8 cellular contexts compared by ENCODE assay signal in the genomic region with DNA sequence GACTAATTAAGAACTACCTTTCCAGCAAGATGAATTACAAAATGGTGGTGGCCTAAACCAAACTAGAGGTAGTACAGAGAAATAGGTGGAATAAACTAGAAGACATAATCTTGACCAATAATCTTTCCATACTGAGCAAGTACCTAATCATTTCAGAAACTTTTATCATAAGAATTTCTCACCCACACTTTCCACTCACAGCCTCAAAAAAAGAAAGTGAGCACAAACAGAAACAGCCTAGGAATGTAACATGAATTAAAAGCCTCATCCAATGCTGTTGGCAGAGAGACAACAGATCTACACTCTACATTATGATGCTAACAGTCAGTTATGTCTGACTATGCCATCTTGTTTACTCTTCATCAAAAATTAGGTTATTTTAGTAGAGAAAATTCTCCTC. TPM values are rescaled to one million over a fixed set of nuclear protein-coding genes. Genes with fewer than 3 reads are reported as not detected.
DNase-seq lines count a peak whose midpoint lies in the region; ATAC-seq and TF ChIP-seq lines count a peak whose summit lies in the region.

No MANE protein-coding gene starts in this region.

- DNase-seq in AG10803 (ENCODE audit: low read depth): peak; percentile 88
- no peak for DNase-seq in HCT116 (ENCODE audit: low read depth, low spot score)
- DNase-seq in adipocyte (ENCODE audit: low read depth): peak; percentile 68
- peak; percentile 49 for DNase-seq in kidney tubule cell (ENCODE audit: low spot score)
- no peak for DNase-seq in DMS153 treated with DMSO at 0.1 percent for 48 hours (lab: John Stamatoyannopoulos, UW; ENCODE audit: unreplicated experiment)
- DNase-seq in activated effector memory CD4-positive, alpha-beta T cell treated with anti-CD3 and anti-CD28 coated beads, Interleukin-2, amount 50 U/mL, for 16 hours: no peak
- DNase-seq in SW 1271 (lab: John Stamatoyannopoulos, UW): no peak

- CTCF ChIA-PET in HCT116 (lab: Charles Lee): no interaction called here

- intact Hi-C loops in HCT116 (cut with micrococcal nuclease): no loop called here

- no peak overlapping the region for H3K27ac ChIP-seq in HCT116 (ENCODE audit: low read depth, low read length)

- no peak for TF ChIP-seq RAD21 in HCT116 (IDR thresholded peaks at IDR 0.05; ENCODE audit: low read depth)

- H3K27me3 ChIP-seq in HCT116 (ENCODE audit: insufficient read depth, low read length): no peaks in the 10 kb centered on the region
- no peaks in the 10 kb centered on the region for H3K27me3 ChIP-seq in adipocyte (replicated peaks; ENCODE audit: control insufficient read depth, insufficient read depth, low read length)

- H3K9ac ChIP-seq in HCT116 (ENCODE audit: low read length): no peak overlapping the region
- peak overlapping the region; percentile 66 for H3K9ac ChIP-seq in adipocyte (ENCODE audit: low read length)

- POLR2A ChIA-PET in HCT116 (lab: Charles Lee): no interaction called here

- no peaks in the 10 kb centered on the region for H3K36me3 ChIP-seq in HCT116 (ENCODE audit: control insufficient read depth in 1 of 2, insufficient read depth in 2 of 2, low read length in 2 of 2)
- peaks cover 5% of the 10 kb centered on the region for H3K36me3 ChIP-seq in adipocyte (ENCODE audit: control insufficient read depth, insufficient read depth, low read length, severe bottlenecking)

- H3K9me3 ChIP-seq in HCT116 (ENCODE audit: control insufficient read depth in 1 of 2, insufficient read depth in 1 of 2, low read depth in 1 of 2, low read length in 2 of 2): no peaks in the 10 kb centered on the region
- H3K9me3 ChIP-seq in adipocyte (ENCODE audit: control insufficient read depth, low read length): no peaks in the 10 kb centered on the region

- peaks cover 59% of the 10 kb centered on the region for H3K79me2 ChIP-seq in HCT116 (ENCODE audit: insufficient read depth, low read length)

- H4K20me1 ChIP-seq in HCT116 (ENCODE audit: insufficient read depth): no peaks in the 10 kb centered on the region

- no TSS peak for BruUV-seq in HCT116 (replicated peaks; lab: Mats Ljungman, UMichigan)

- no peak overlapping the region for H2AFZ ChIP-seq in HCT116 (ENCODE audit: low read depth, low read length, poor library complexity, severe bottlenecking)

- peaks cover 7 to 23% of the 10 kb centered on the region in 2 experiments; a peak in 3 of 4 replicates for H3K4me1 ChIP-seq in HCT116 (ENCODE audit: control insufficient read depth in 1 of 2, insufficient read depth in 2 of 2, low read length in 2 of 2)
- H3K4me1 ChIP-seq in adipocyte (ENCODE audit: control insufficient read depth, insufficient read depth, low read length): peaks cover 32% of the 10 kb centered on the region

- TF ChIP-seq CTCF in AG10803 (conservative IDR thresholded peaks at IDR 0.05; ENCODE audit: low read length) (no peak), HCT116 (IDR thresholded peaks at IDR 0.05 in 2 of 3, conservative IDR thresholded peaks at IDR 0.05 in 1 of 3; ENCODE audit: borderline replicate concordance in 1 of 3, insufficient read depth in 1 of 3, low read depth in 2 of 3, low read length in 2 of 3) (no peak)

- no peak for TF ChIP-seq POLR2A in HCT116 (IDR thresholded peaks at IDR 0.05; ENCODE audit: borderline replicate concordance, extremely low read depth, insufficient read depth, insufficient read length)

- ATAC-seq in HCT116 (no peak), GM21381 (IDR thresholded peaks at IDR 0.05; ENCODE audit: unreplicated experiment) (no peak)

- H3K4me3 ChIP-seq in AG10803 (ENCODE audit: low read length) (peak overlapping the region; percentile 21), HCT116 (replicated peaks in 1 of 2; ENCODE audit: low read depth in 1 of 2, low read length in 2 of 2) (no peak overlapping the region; a peak in 1 of 4 replicates), adipocyte (ENCODE audit: low read length) (peak overlapping the region; percentile 37)

- H3K9me2 ChIP-seq in HCT116 (ENCODE audit: insufficient read depth): no peaks in the 10 kb centered on the region

- H3K4me2 ChIP-seq in HCT116 (ENCODE audit: low read length): peak overlapping the region; percentile 90; the same call in 1 of the 2 replicates

- RAD21 ChIA-PET in HCT116 (lab: Charles Lee; ENCODE audit: low non-redundant PET in 1 of 2, low total read pairs in 2 of 2, uncharacterized antibody in 2 of 2, unreplicated experiment in 2 of 2): no interaction called here

TF ChIP-seq in HCT116, 20 proteins besides CTCF, POLR2A, EP300 and RAD21:
- TF ChIP-seq, protein P1, sequence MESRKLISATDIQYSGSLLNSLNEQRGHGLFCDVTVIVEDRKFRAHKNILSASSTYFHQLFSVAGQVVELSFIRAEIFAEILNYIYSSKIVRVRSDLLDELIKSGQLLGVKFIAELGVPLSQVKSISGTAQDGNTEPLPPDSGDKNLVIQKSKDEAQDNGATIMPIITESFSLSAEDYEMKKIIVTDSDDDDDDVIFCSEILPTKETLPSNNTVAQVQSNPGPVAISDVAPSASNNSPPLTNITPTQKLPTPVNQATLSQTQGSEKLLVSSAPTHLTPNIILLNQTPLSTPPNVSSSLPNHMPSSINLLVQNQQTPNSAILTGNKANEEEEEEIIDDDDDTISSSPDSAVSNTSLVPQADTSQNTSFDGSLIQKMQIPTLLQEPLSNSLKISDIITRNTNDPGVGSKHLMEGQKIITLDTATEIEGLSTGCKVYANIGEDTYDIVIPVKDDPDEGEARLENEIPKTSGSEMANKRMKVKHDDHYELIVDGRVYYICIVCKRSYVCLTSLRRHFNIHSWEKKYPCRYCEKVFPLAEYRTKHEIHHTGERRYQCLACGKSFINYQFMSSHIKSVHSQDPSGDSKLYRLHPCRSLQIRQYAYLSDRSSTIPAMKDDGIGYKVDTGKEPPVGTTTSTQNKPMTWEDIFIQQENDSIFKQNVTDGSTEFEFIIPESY (IDR thresholded peaks at IDR 0.05; ENCODE audit: extremely low read depth, insufficient replicate concordance, low read length): no peak
- TF ChIP-seq POLR2AphosphoS5 (IDR thresholded peaks at IDR 0.05; ENCODE audit: low read depth, low read length): no peak
- TF ChIP-seq YY1 (IDR thresholded peaks at IDR 0.05; ENCODE audit: extremely low read depth, insufficient replicate concordance, low read depth, low read length): no peak
- TF ChIP-seq SRF (IDR thresholded peaks at IDR 0.05; ENCODE audit: low read depth): no peak
- no peak for TF ChIP-seq EZH2 (IDR thresholded peaks at IDR 0.05)

RNA-seq across cellular contexts. Expression of a gene that starts 1.3 kb away (rescaled TPM):
- 18.1 TPM for total RNA-seq in HCT116 (2021; ENCODE audit: unreplicated experiment)
- 9.8 and 15.3 TPM in 2 replicates for polyA plus RNA-seq in HCT116 (2012)

Comparison
In these comparisons a context has a peak if more than half of its experiments do, and no peak if none do; other contexts are left out.
1. DNase-seq: peak in AG10803 (single experiment), adipocyte (single experiment) and kidney tubule cell (single experiment); none in HCT116 (single experiment), DMS153 treated with DMSO at 0.1 percent for 48 hours (single experiment), activated effector memory CD4-positive, alpha-beta T cell treated with anti-CD3 and anti-CD28 coated beads, Interleukin-2, amount 50 U/mL, for 16 hours (single experiment) and SW 1271 (0 of 2).
2. H3K4me3 ChIP-seq: peak in AG10803 (single experiment) and adipocyte (single experiment); none in HCT116 (0 of 2).